Comparison of ENCODE assay signal across 8 cellular contexts in the genomic region with DNA sequence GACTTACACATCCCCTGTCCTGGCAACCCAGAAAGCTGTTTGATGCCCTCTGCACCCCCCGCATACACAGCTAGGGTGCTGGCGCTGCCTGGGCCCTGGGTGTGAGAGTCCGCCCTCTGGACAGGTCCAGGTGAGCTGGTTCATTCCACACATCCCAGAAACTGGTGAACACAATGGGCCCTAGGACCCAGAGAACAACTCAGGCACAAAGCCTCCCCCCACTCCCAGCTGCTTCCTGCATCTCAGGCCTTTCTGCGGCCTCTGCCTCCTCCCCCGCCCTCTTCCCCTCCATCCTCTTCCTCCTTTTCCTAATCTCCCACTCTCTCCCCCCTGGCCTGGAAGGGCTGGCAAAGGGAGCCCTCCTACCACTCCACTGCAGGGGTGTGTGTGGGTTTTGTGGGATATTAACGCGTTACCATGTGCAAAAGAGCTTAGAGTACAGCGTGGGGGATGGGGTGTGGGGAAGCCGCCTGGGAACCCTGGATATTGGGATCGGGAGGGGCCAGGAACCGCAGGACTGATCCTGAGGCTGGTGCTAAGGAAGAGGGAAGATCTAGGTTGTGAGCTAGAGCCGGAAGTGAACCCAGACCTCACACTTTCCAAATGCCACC. TPM values are rescaled to one million over a fixed set of nuclear protein-coding genes. Genes with fewer than 3 reads are reported as not detected.
DNase-seq lines count a peak whose midpoint lies in the region; ATAC-seq and TF ChIP-seq lines count a peak whose summit lies in the region.

No MANE protein-coding gene starts in this region.

- CTCF ChIA-PET in CD8-positive, alpha-beta T cell (lab: Charles Lee) = interaction anchor here (1.2 to 8.4 kb wide), 7 partner anchors 9 to 58 kb away, joined by 3 to 78 read pairs (median 4); no protein-coding TSS in a partner anchor

- peak overlapping the region; percentile 17 for H3K27ac ChIP-seq in CD8-positive, alpha-beta T cell (ENCODE audit: low read depth, low read length)
- H3K27ac ChIP-seq in GM23338 (ENCODE audit: low read depth) = peak overlapping the region; percentile 86; the same call in 1 of the 2 replicates
- peak overlapping the region; percentile 91 for H3K27ac ChIP-seq in colonic mucosa

- H3K27me3 Mint-ChIP-seq in CD8-positive, alpha-beta T cell (ENCODE audit: low read depth) = no peaks in the 10 kb centered on the region
- H3K27me3 Mint-ChIP-seq in GM23338 (ENCODE audit: insufficient read depth, low read depth, poor library complexity) = peaks cover 26% of the 10 kb centered on the region

- H3K9me3 ChIP-seq in CD8-positive, alpha-beta T cell (ENCODE audit: low read length) = no peaks in the 10 kb centered on the region
- H3K9me3 ChIP-seq in colonic mucosa = no peaks in the 10 kb centered on the region

- peaks cover 39% of the 10 kb centered on the region for H3K4me1 Mint-ChIP-seq in CD8-positive, alpha-beta T cell (ENCODE audit: low read depth)
- H3K4me1 Mint-ChIP-seq in GM23338 = peaks cover 35% of the 10 kb centered on the region

- ATAC-seq in CD8-positive, alpha-beta T cell = peak; percentile 2
- ATAC-seq in GM23338 (peak; percentile 74), GM19035 (IDR thresholded peaks at IDR 0.05; ENCODE audit: unreplicated experiment) (no peak)

- no peaks in the 10 kb centered on the region for H4K20me1 ChIP-seq in GM23338 (replicated peaks; ENCODE audit: insufficient read depth)

- peak overlapping the region; percentile 70 for H3K27ac Mint-ChIP-seq in CD8-positive, alpha-beta T cell
- H3K27ac Mint-ChIP-seq in GM23338 = peak overlapping the region; percentile 73; the same call in 1 of the 2 replicates

- peak overlapping the region; percentile 86 for H3K4me3 Mint-ChIP-seq in CD8-positive, alpha-beta T cell
- H3K4me3 Mint-ChIP-seq in GM23338 = peak overlapping the region; percentile 80

- no peaks in the 10 kb centered on the region for H3K79me2 ChIP-seq in GM23338 (replicated peaks; ENCODE audit: insufficient read depth)

- peak overlapping the region; percentile 41 to 88 for H3K9ac ChIP-seq in colonic mucosa (ENCODE audit: low read depth in 2 of 2, low read length in 2 of 2)

- H2AFZ ChIP-seq in GM23338 = 0 out of 2 replicates have a peak overlapping the region, but pooled peaks have one; percentile 80

- no peaks in the 10 kb centered on the region for H3K27me3 ChIP-seq in CD8-positive, alpha-beta T cell (ENCODE audit: insufficient read depth, low read length)
- H3K27me3 ChIP-seq in GM23338 (ENCODE audit: insufficient read depth) = peaks cover 30% of the 10 kb centered on the region
- no peaks in the 10 kb centered on the region for H3K27me3 ChIP-seq in colonic mucosa

- H3K4me1 ChIP-seq in CD8-positive, alpha-beta T cell (ENCODE audit: insufficient read depth, low read length) = peaks cover 36% of the 10 kb centered on the region
- peaks cover 28% of the 10 kb centered on the region for H3K4me1 ChIP-seq in GM23338 (ENCODE audit: insufficient read depth)
- H3K4me1 ChIP-seq in colonic mucosa = peaks cover 3% of the 10 kb centered on the region

- peak overlapping the region; percentile 99 for H3K4me2 ChIP-seq in GM23338

- H3K36me3 Mint-ChIP-seq in CD8-positive, alpha-beta T cell = peaks cover 1% of the 10 kb centered on the region
- no peaks in the 10 kb centered on the region for H3K36me3 Mint-ChIP-seq in GM23338 (ENCODE audit: low read depth)

- DNase-seq in CD8-positive, alpha-beta T cell = peak in 4 of 7 experiments; percentile 45 to 76 (median 56)
- DNase-seq in GM23338 (ENCODE audit: low spot score) = peak; percentile 96
- DNase-seq in NCI-H2029 (lab: John Stamatoyannopoulos, UW) = peak; percentile 71
- peak; percentile 21 for DNase-seq in T-helper 9 cell
- DNase-seq in colonic mucosa = peak; percentile 95
- DNase-seq in kidney glomerular epithelial cell (lab: John Stamatoyannopoulos, UW) = peak; percentile 84
- peak; percentile 47 for DNase-seq in smooth muscle cell of the brain vasculature (ENCODE audit: low read depth, low spot score)

- no peaks in the 10 kb centered on the region for H3K9me3 Mint-ChIP-seq in CD8-positive, alpha-beta T cell
- no peaks in the 10 kb centered on the region; the same call in 2 of the 3 replicates for H3K9me3 Mint-ChIP-seq in GM23338

- H3K4me3 ChIP-seq in CD8-positive, alpha-beta T cell (ENCODE audit: low read depth, low read length) = peak overlapping the region; percentile 92
- H3K4me3 ChIP-seq in GM23338 (peak overlapping the region; percentile 87), colonic mucosa (peak overlapping the region; percentile 87)

- H3K36me3 ChIP-seq in CD8-positive, alpha-beta T cell (ENCODE audit: insufficient read depth, low read length) = no peaks in the 10 kb centered on the region
- H3K36me3 ChIP-seq in GM23338 (ENCODE audit: insufficient read depth) (no peaks in the 10 kb centered on the region), colonic mucosa (no peaks in the 10 kb centered on the region)

- peaks cover 5% of the 10 kb centered on the region; the same call in 1 of the 2 replicates for H3F3A ChIP-seq in GM23338 (replicated peaks; ENCODE audit: low read depth)

- intact Hi-C loops in CD8-positive, alpha-beta T cell (cut with DNase I, micrococcal nuclease) = loop anchor here (1.0 to 5.0 kb wide), 4 partner anchors 9 to 475 kb away; partner anchors contain the start of genes PDK2 (in 2 of the 2) and SPOP (in 1 of the 2)
- intact Hi-C loops in colonic mucosa (cut with DNase I) = loop anchor here (5.0 kb wide), 1 partner anchor 55 kb away; the partner anchor contains the start of gene PDK2

- H3K9me2 ChIP-seq in GM23338 (ENCODE audit: insufficient read depth) = no peaks in the 10 kb centered on the region

- POLR2A ChIA-PET in CD8-positive, alpha-beta T cell (lab: Charles Lee) = interaction anchor here (1.1 to 5.6 kb wide), 7 partner anchors 9 to 58 kb away, joined by 3 to 34 read pairs (median 4); no protein-coding TSS in a partner anchor

- TF ChIP-seq CTCF in CD8-positive, alpha-beta T cell (IDR thresholded peaks at IDR 0.05) = no peak
- TF ChIP-seq CTCF in GM23338 (conservative IDR thresholded peaks at IDR 0.05; ENCODE audit: low read depth in 2 of 2) (no peak), colonic mucosa (IDR thresholded peaks at IDR 0.05) (no peak)

TF ChIP-seq in GM23338, 12 proteins besides CTCF, POLR2A, EP300 and RAD21:
- TF ChIP-seq CREB1 (CRISPR knock-in tag; IDR thresholded peaks at IDR 0.05; ENCODE audit: low read depth) = peak; percentile 24; the same call in 1 of the 2 replicates
- no peak for TF ChIP-seq NANOG (IDR thresholded peaks at IDR 0.05; ENCODE audit: borderline replicate concordance)
- peak; percentile 77; the same call in 1 of the 2 replicates for TF ChIP-seq ETS1 (IDR thresholded peaks at IDR 0.05)
- peak; percentile 50 for TF ChIP-seq POLR2AphosphoS5 (IDR thresholded peaks at IDR 0.05; ENCODE audit: low read depth)
- TF ChIP-seq STAT1 (IDR thresholded peaks at IDR 0.05; ENCODE audit: unreplicated experiment) = no peak

RNA-seq across cellular contexts. Expression of gene PPP1R9B, which starts 1.6 kb away (rescaled TPM):
- total RNA-seq in CD8-positive, alpha-beta T cell = 10 to 100 TPM; 64.3 TPM
- total RNA-seq in GM23338 (2014; rRNA removed; shearing (Covaris generic)) = 10.1 and 10.5 TPM in 2 replicates
- polyA plus RNA-seq in GM23338 (2016; fragmentation: Nextera tagmentation; extraction: Ambion mirVana) = 1.9 and 2.1 TPM in 2 replicates
- total RNA-seq in colonic mucosa = 10 to 100 TPM; 36.6 to 43.2 TPM

RNA-seq across cellular contexts. Expression of gene SGCA, which starts 13.8 kb away (rescaled TPM):
- under 1 TPM in 1 of 2 experiments, not detected in 1; 0.25 TPM for total RNA-seq in CD8-positive, alpha-beta T cell
- not detected in 2 replicates for total RNA-seq in GM23338 (2014; rRNA removed; shearing (Covaris generic))
- polyA plus RNA-seq in GM23338 (2016; fragmentation: Nextera tagmentation; extraction: Ambion mirVana) = 0.19 TPM in 1 of 2 replicates, not detected in the other
- total RNA-seq in colonic mucosa = 1 to 10 TPM in 1 of 2 donors, under 1 TPM in 1; 0.89 to 5.5 TPM

RNA-seq across cellular contexts. Expression of gene SAMD14, which starts 22.1 kb away (rescaled TPM):
- under 1 TPM; 0.31 to 0.62 TPM for total RNA-seq in CD8-positive, alpha-beta T cell
- 1.3 and 4.7 TPM in 2 replicates for total RNA-seq in GM23338 (2014; rRNA removed; shearing (Covaris generic))
- polyA plus RNA-seq in GM23338 (2016; fragmentation: Nextera tagmentation; extraction: Ambion mirVana) = 0.70 and 0.97 TPM in 2 replicates
- total RNA-seq in colonic mucosa = 1 to 10 TPM in 1 of 2 donors, under 1 TPM in 1; 0.77 to 2.3 TPM

RNA-seq across cellular contexts. Expression of gene COL1A1, which starts 49.4 kb away (rescaled TPM):
- total RNA-seq in CD8-positive, alpha-beta T cell = 10 to 100 TPM; 37.2 to 43.8 TPM
- 27.9 and 34.3 TPM in 2 replicates for total RNA-seq in GM23338 (2014; rRNA removed; shearing (Covaris generic))
- polyA plus RNA-seq in GM23338 (2016; fragmentation: Nextera tagmentation; extraction: Ambion mirVana) = 21.2 and 22.4 TPM in 2 replicates
- 100 to 1,000 TPM in 1 of 2 donors, 10 to 100 TPM in 1; 74.7 to 127 TPM for total RNA-seq in colonic mucosa

RNA-seq across cellular contexts. Expression of gene PDK2, which starts 56.9 kb away (rescaled TPM):
- total RNA-seq in CD8-positive, alpha-beta T cell = 10 to 100 TPM in 1 of 2 experiments, 1 to 10 TPM in 1; 8.4 to 10.4 TPM
- 11.4 and 15.9 TPM in 2 replicates for total RNA-seq in GM23338 (2014; rRNA removed; shearing (Covaris generic))
- polyA plus RNA-seq in GM23338 (2016; fragmentation: Nextera tagmentation; extraction: Ambion mirVana) = 12.0 and 13.2 TPM in 2 replicates
- 10 to 100 TPM; 48.8 to 56.4 TPM for total RNA-seq in colonic mucosa

Comparison
In these comparisons a context has a peak if more than half of its experiments do, and no peak if none do; other contexts are left out.
1. DNase-seq: peak in every context shown above with its lines; median percentile 96 in GM23338; 95 in colonic mucosa; 84 in kidney glomerular epithelial cell; 71 in NCI-H2029; 56 in CD8-positive, alpha-beta T cell; 47 in smooth muscle cell of the brain vasculature; 21 in T-helper 9 cell.
2. H3K27ac ChIP-seq: peak in every context shown above with its lines; median percentile 91 in colonic mucosa; 86 in GM23338; 17 in CD8-positive, alpha-beta T cell.